ENCODE assay signal across 1 cellular context in genomic region chr7:39697481-39697880, GRCh38.
TF ChIP-seq lines count a peak whose summit lies in the region.

No MANE protein-coding gene starts in this region.

TF ChIP-seq in WTC11, 78 proteins besides CTCF, POLR2A, EP300 and RAD21 (continued from another document):
- TF ChIP-seq CDX4 (CRISPR knock-in tag; IDR thresholded peaks at IDR 0.05; ENCODE audit: borderline replicate concordance) (no peak), NFATC4 (CRISPR knock-in tag; IDR thresholded peaks at IDR 0.05) (no peak), ARID4B (CRISPR knock-in tag; IDR thresholded peaks at IDR 0.05; ENCODE audit: borderline replicate concordance) (no peak), ATF6 (CRISPR knock-in tag; IDR thresholded peaks at IDR 0.05) (no peak), AR (CRISPR knock-in tag; IDR thresholded peaks at IDR 0.05) (no peak), E2F1 (CRISPR knock-in tag; IDR thresholded peaks at IDR 0.05) (no peak)
